Comparison of ENCODE assay signal across 9 cellular contexts in the genomic region with DNA sequence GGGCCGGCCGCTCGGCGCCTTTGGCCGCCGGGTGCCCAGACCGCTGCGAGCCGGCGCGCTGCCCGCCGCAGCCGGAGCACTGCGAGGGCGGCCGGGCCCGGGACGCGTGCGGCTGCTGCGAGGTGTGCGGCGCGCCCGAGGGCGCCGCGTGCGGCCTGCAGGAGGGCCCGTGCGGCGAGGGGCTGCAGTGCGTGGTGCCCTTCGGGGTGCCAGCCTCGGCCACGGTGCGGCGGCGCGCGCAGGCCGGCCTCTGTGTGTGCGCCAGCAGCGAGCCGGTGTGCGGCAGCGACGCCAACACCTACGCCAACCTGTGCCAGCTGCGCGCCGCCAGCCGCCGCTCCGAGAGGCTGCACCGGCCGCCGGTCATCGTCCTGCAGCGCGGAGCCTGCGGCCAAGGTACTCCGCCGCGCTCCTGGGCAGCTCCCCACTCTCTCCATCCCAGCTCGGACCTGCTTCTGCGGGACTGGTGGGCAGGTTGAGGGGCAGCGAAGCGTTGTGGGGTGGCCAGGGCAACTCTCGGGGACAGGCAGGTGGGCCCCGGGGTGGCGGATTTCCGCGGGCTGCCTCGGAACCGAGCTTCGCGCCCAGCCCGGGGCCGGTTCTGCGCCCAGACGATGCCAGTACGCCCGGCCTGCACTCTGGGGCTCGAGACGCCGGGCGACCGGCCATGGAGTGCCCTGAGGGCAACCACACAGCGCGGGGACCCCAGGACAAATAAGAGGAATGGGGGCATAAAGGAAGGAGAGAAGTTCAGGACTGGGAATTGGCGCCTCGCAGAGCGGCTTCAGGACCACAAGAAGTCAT. TPM values are rescaled to one million over a fixed set of nuclear protein-coding genes. Genes with fewer than 3 reads are reported as not detected.
DNase-seq lines count a peak whose midpoint lies in the region; ATAC-seq and TF ChIP-seq lines count a peak whose summit lies in the region.
"Had no signal": no experiment of that assay in that cellular context is flagged by ENCODE, and none has a peak within 500 bp of the region (broad histone marks: within the 10 kb centered on the region; RNA-seq: fewer than 3 reads in every experiment).

No MANE protein-coding gene starts in this region.

- TF ChIP-seq POLR2A in adrenal gland (IDR thresholded peaks at IDR 0.05): no peak

- H3K27me3 ChIP-seq in HUES64 (ENCODE audit: insufficient read depth, low read length): peaks cover 77% of the 10 kb centered on the region
- no peaks in the 10 kb centered on the region for H3K27me3 ChIP-seq in adrenal gland
- peaks cover 4 to 6% (median 5%) of the 10 kb centered on the region in 3 donors for H3K27me3 ChIP-seq in skeletal muscle tissue (ENCODE audit: control insufficient read depth in 3 of 3, insufficient read depth in 3 of 3, low read length in 3 of 3)

- H3K4me3 ChIP-seq in HUES64 (ENCODE audit: low read length): peak overlapping the region; percentile 49
- H3K4me3 ChIP-seq in adrenal gland: peak overlapping the region in 3 of 4 donors; percentile 16 to 89 (median 34)
- H3K4me3 ChIP-seq in iPS-18c (ENCODE audit: insufficient read depth, low read depth, low read length): peak overlapping the region; percentile 64
- peak overlapping the region; percentile 76 to 82 (median 82) for H3K4me3 ChIP-seq in skeletal muscle tissue (ENCODE audit: low read length in 3 of 3)

- H3K36me3 ChIP-seq in HUES64 (ENCODE audit: insufficient read depth, low read length): no peaks in the 10 kb centered on the region
- no peaks in the 10 kb centered on the region for H3K36me3 ChIP-seq in adrenal gland (replicated peaks in 1 of 2)
- peaks cover 0 to 2% (median 0%) of the 10 kb centered on the region in 3 donors for H3K36me3 ChIP-seq in skeletal muscle tissue (ENCODE audit: control insufficient read depth in 3 of 3, insufficient read depth in 3 of 3, low read length in 3 of 3)

- DNase-seq in adrenal gland (peak in 6 of 7 donors; percentile 33 to 65 (median 46)), SKM-1 treated with dmso at 0.1 percent for 144 hours (lab: John Stamatoyannopoulos, UW; ENCODE audit: unreplicated experiment) (no peak)

- ATAC-seq in HG03342 (IDR thresholded peaks at IDR 0.05; ENCODE audit: unreplicated experiment) (no peak), HG02870 (IDR thresholded peaks at IDR 0.05; ENCODE audit: unreplicated experiment) (no peak)

- intact Hi-C loops in adrenal gland (cut with DNase I): loop anchor here in 1 of 2 donors (10.0 kb wide), 1 partner anchor 93 kb away; no protein-coding TSS in a partner anchor

- no peaks in the 10 kb centered on the region for H3K9me3 ChIP-seq in HUES64 (ENCODE audit: insufficient read depth, low read depth, low read length)
- no peaks in the 10 kb centered on the region for H3K9me3 ChIP-seq in adrenal gland (replicated peaks in 1 of 3)
- peaks cover 4% of the 10 kb centered on the region for H3K9me3 ChIP-seq in iPS-18c (ENCODE audit: control insufficient read depth, insufficient read depth, low read length)
- H3K9me3 ChIP-seq in skeletal muscle tissue (ENCODE audit: control insufficient read depth in 3 of 3, low read length in 3 of 3): no peaks in the 10 kb centered on the region

- H3K9ac ChIP-seq in HUES64 (ENCODE audit: low read depth, low read length) (no peak overlapping the region), skeletal muscle tissue (ENCODE audit: low read depth in 1 of 3, low read length in 3 of 3) (peak overlapping the region; percentile 57 to 79 (median 67))

- H3K27ac ChIP-seq in HUES64 (ENCODE audit: low read depth, low read length) (no peak overlapping the region), adrenal gland (peak overlapping the region in 2 of 5 donors; percentile 74 to 87), skeletal muscle tissue (ENCODE audit: low read depth, low read length) (peak overlapping the region; percentile 60)

- H3K4me1 ChIP-seq in HUES64 (ENCODE audit: insufficient read depth, low read length): peaks cover 10% of the 10 kb centered on the region
- peaks cover 8 to 23% of the 10 kb centered on the region in 2 donors for H3K4me1 ChIP-seq in adrenal gland (replicated peaks in 1 of 2)
- H3K4me1 ChIP-seq in skeletal muscle tissue (ENCODE audit: control insufficient read depth in 3 of 3, insufficient read depth in 3 of 3, low read length in 3 of 3): peaks cover 32 to 44% (median 41%) of the 10 kb centered on the region in 3 donors

- peak in 1 of 6 experiments; percentile 12 for TF ChIP-seq CTCF in adrenal gland (IDR thresholded peaks at IDR 0.05)

- WGBS in HUES64: under 1% methylated on average over 95 of the region's 95 CpGs
- 0 to 2% (median 1%) methylated on average over 9 to 95 of the region's 95 CpGs for WGBS in adrenal gland, 4 donors

RNA-seq across cellular contexts. Expression of a gene that starts 0.6 kb away (rescaled TPM):
- polyA plus RNA-seq in HUES64 (2013, experiment 1 of 2): 10.0 TPM
- polyA plus RNA-seq in HUES64 (2013, experiment 2 of 2): 11.7 TPM
- total RNA-seq in adrenal gland: 100 to 1,000 TPM in 4 of 8 donors, 10 to 100 TPM in 4; 47.0 to 167 (median 93.3) TPM
- polyA plus RNA-seq in adrenal gland: 10 to 100 TPM; 54.1 to 84.4 (median 73.5) TPM
- total RNA-seq in skeletal muscle tissue: 69.9 TPM

RNA-seq across cellular contexts. Expression of a gene that starts 7.5 kb away (rescaled TPM):
- polyA plus RNA-seq in HUES64 (2013, experiment 1 of 2): not detected
- not detected for polyA plus RNA-seq in HUES64 (2013, experiment 2 of 2)
- not detected for total RNA-seq in adrenal gland
- under 1 TPM in 1 of 3 donors, not detected in 2; 0.13 TPM for polyA plus RNA-seq in adrenal gland
- total RNA-seq in skeletal muscle tissue: not detected
- total RNA-seq: NCI-H460, pulmonary artery endothelial cell had no signal
